In the genomic region with DNA sequence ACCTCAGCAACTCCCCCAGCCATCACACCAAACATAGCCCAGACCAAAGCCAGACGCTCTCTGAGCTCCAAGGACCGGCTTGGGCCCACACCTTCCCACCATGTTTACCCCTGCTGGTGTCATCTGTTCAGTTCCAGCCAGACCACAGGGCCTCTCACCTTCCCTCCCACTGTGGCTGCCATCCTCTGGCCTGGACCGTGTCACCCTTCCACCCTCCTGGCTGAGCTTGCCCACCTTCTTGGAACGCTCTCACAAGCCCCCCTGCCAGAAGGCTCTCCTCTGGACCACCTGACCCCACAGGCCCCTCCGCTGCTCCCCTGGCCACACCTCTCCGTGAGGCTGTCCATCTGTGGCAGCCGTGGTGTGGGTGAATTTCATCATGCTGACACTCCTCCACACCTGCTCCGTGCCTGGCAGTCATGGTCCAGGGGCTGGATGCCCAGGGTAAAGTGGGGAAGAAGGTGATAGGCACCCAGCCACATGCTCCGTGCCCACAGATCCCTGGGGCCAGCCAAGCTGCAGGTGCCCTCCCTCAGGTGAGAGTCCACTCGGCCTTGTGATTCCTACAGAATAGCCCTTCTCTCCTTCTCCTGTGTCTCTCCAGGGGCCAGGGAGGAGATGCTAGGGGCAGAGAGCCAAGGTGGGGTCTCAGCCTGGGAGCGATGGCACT, we compare ENCODE assay signal across 17 cellular contexts. TPM values are rescaled to one million over a fixed set of nuclear protein-coding genes. Genes with fewer than 3 reads are reported as not detected.
DNase-seq lines count a peak whose midpoint lies in the region; ATAC-seq and TF ChIP-seq lines count a peak whose summit lies in the region.
"Had no signal": no experiment of that assay in that cellular context is flagged by ENCODE, and none has a peak within 500 bp of the region (broad histone marks: within the 10 kb centered on the region; RNA-seq: fewer than 3 reads in every experiment).

No MANE protein-coding gene starts in this region.

- H3K23ac ChIP-seq in trophoblast cell (ENCODE audit: low read length), result no peak overlapping the region

- no peaks in the 10 kb centered on the region for H3K36me3 ChIP-seq in CD4-positive, alpha-beta memory T cell (ENCODE audit: insufficient read depth, low read length)
- H3K36me3 ChIP-seq in esophagus muscularis mucosa (no peaks in the 10 kb centered on the region), trophoblast cell (ENCODE audit: control insufficient read depth in 1 of 2, insufficient read depth in 2 of 2, low read length in 2 of 2) (peaks cover 0 to 2% of the 10 kb centered on the region in 2 experiments)
- H3K36me3 ChIP-seq: colonic mucosa, pancreas had no signal

- H3K18ac ChIP-seq in trophoblast cell (ENCODE audit: low read length), result peak overlapping the region; percentile 45

- H3K79me1 ChIP-seq in trophoblast cell (ENCODE audit: low read length), result peaks cover 44% of the 10 kb centered on the region

- H3K9ac ChIP-seq in trophoblast cell (ENCODE audit: low read length), result no peak overlapping the region

- no peak overlapping the region for H3K27ac ChIP-seq in CD4-positive, alpha-beta memory T cell (ENCODE audit: low read depth, low read length)
- peak overlapping the region; percentile 3 to 85 (median 56) for H3K27ac ChIP-seq in esophagus muscularis mucosa (replicated peaks in 1 of 4)
- peak overlapping the region; percentile 16 for H3K27ac ChIP-seq in trophoblast cell (ENCODE audit: low read depth, low read length)
- H3K27ac ChIP-seq: colonic mucosa, HL-60 had no signal

- WGBS in esophagus muscularis mucosa, result 93% methylated on average over 10 of the region's 11 CpGs
- WGBS in trophoblast cell (ENCODE audit: extremely low coverage, insufficient coverage, insufficient read length), result no CpG with 5 or more reads among the region's 11 CpGs

- DNase-seq in CD4-positive, alpha-beta memory T cell, result no peak
- DNase-seq in T-cell, result no peak
- no peak for DNase-seq in esophagus muscularis mucosa (ENCODE audit: extremely low spot score)
- no peak for DNase-seq in trophoblast cell
- DNase-seq in OCI-M1 (lab: John Stamatoyannopoulos, UW), result no peak
- DNase-seq in activated T-cell treated with anti-CD3 and anti-CD28 coated beads, Interleukin-2, amount 50 U/mL, for 4 hours, result no peak
- DNase-seq: activated CD4-positive, alpha-beta T cell treated with anti-CD3 and anti-CD28 coated beads for 48 hours; colonic mucosa; DMS153; immature natural killer cell; Karpas-422; NCI-H2171; stimulated activated CD4-positive, alpha-beta T cell treated with anti-CD3 and anti-CD28 coated beads, Interleukin-12 subunit alpha, Interleukin-12 subunit beta, amount 100 ng/mL, for 4 hours had no signal

- peak overlapping the region in 1 of 8 donors; percentile 23 for H3K4me3 Mint-ChIP-seq in CD4-positive, alpha-beta memory T cell
- peak overlapping the region in 1 of 3 donors; percentile 52 for H3K4me3 Mint-ChIP-seq in T-cell
- H3K4me3 Mint-ChIP-seq in activated T-cell treated with anti-CD3 and anti-CD28 coated beads, Interleukin-2, amount 50 U/mL, for 4 hours, result no peak overlapping the region
- H3K4me3 Mint-ChIP-seq: immature natural killer cell, mesothelial cell of epicardium had no signal

- CTCF ChIA-PET in CD4-positive, alpha-beta memory T cell (lab: Charles Lee; ENCODE audit: partially characterized antibody), result no interaction called here
- CTCF ChIA-PET in T-cell (lab: Charles Lee), result no interaction called here

- peak overlapping the region; percentile 16 for H3K4ac ChIP-seq in trophoblast cell (ENCODE audit: low read depth, low read length)

- no peak overlapping the region for H3K4me2 ChIP-seq in trophoblast cell (ENCODE audit: low read length)

- POLR2A ChIA-PET in CD4-positive, alpha-beta memory T cell (lab: Charles Lee; ENCODE audit: partially characterized antibody), result no interaction called here
- POLR2A ChIA-PET in T-cell (lab: Charles Lee), result no interaction called here

- peak overlapping the region; percentile 66 for H2AK5ac ChIP-seq in trophoblast cell (ENCODE audit: low read length)

- peaks cover 9% of the 10 kb centered on the region for H3K79me2 ChIP-seq in trophoblast cell (ENCODE audit: control insufficient read depth, insufficient read depth, low read length, poor library complexity)

- TF ChIP-seq POLR2A in esophagus muscularis mucosa (IDR thresholded peaks at IDR 0.05; ENCODE audit: low read depth), result no peak

- H3K9me3 ChIP-seq in CD4-positive, alpha-beta memory T cell (ENCODE audit: control insufficient read depth in 1 of 2, low read length in 2 of 2), result no peaks in the 10 kb centered on the region
- no peaks in the 10 kb centered on the region for H3K9me3 ChIP-seq in esophagus muscularis mucosa
- H3K9me3 ChIP-seq in trophoblast cell (ENCODE audit: insufficient read depth, low read depth, low read length), result no peaks in the 10 kb centered on the region
- H3K9me3 ChIP-seq: colonic mucosa, pancreas had no signal

- H2BK12ac ChIP-seq in trophoblast cell (ENCODE audit: low read length), result peak overlapping the region; percentile 71

- H3K4me3 ChIP-seq in CD4-positive, alpha-beta memory T cell (ENCODE audit: low read length in 2 of 2), result no peak overlapping the region
- H3K4me3 ChIP-seq in esophagus muscularis mucosa, result no peak overlapping the region
- H3K4me3 ChIP-seq in trophoblast cell (ENCODE audit: low read depth, low read length), result no peak overlapping the region
- H3K4me3 ChIP-seq: colonic mucosa, pancreas had no signal

- peaks cover 0 to 5% (median 4%) of the 10 kb centered on the region in 4 donors for H3K4me1 Mint-ChIP-seq in CD4-positive, alpha-beta memory T cell
- peaks cover 14 to 60% (median 21%) of the 10 kb centered on the region in 3 donors for H3K4me1 Mint-ChIP-seq in T-cell
- H3K4me1 Mint-ChIP-seq in activated T-cell treated with anti-CD3 and anti-CD28 coated beads, Interleukin-2, amount 50 U/mL, for 4 hours (ENCODE audit: low read depth), result peaks cover 38% of the 10 kb centered on the region
- H3K4me1 Mint-ChIP-seq: immature natural killer cell had no signal

- peak overlapping the region in 5 of 7 donors; percentile 55 to 86 (median 78) for H3K27ac Mint-ChIP-seq in CD4-positive, alpha-beta memory T cell
- peak overlapping the region; percentile 87 to 93 for H3K27ac Mint-ChIP-seq in T-cell
- H3K27ac Mint-ChIP-seq: immature natural killer cell, mesothelial cell of epicardium had no signal

- no peaks in the 10 kb centered on the region for H3K9me3 Mint-ChIP-seq in CD4-positive, alpha-beta memory T cell
- no peaks in the 10 kb centered on the region for H3K9me3 Mint-ChIP-seq in T-cell
- no peaks in the 10 kb centered on the region for H3K9me3 Mint-ChIP-seq in activated T-cell treated with anti-CD3 and anti-CD28 coated beads, Interleukin-2, amount 50 U/mL, for 4 hours
- H3K9me3 Mint-ChIP-seq: immature natural killer cell, mesothelial cell of epicardium had no signal

- peak overlapping the region; percentile 9 for H4K8ac ChIP-seq in trophoblast cell (ENCODE audit: low read depth, low read length)

- no peak for ATAC-seq in T-cell (replicated peaks in 1 of 4)
- ATAC-seq in HG03196 (IDR thresholded peaks at IDR 0.05; ENCODE audit: unreplicated experiment), result no peak
- no peak for ATAC-seq in activated T-cell treated with anti-CD3 and anti-CD28 coated beads, Interleukin-2, amount 50 U/mL, for 4 hours
- ATAC-seq: pancreas had no signal

- H2BK5ac ChIP-seq in trophoblast cell (ENCODE audit: low read depth, low read length, poor library complexity), result peak overlapping the region; percentile 3

- H4K91ac ChIP-seq in trophoblast cell (ENCODE audit: low read depth, low read length), result peak overlapping the region; percentile 60

- H3K27me3 Mint-ChIP-seq in CD4-positive, alpha-beta memory T cell, result peaks cover 3% of the 10 kb centered on the region in 2 donors
- H3K27me3 Mint-ChIP-seq in T-cell, result peaks cover 0 to 3% of the 10 kb centered on the region in 2 donors
- H3K27me3 Mint-ChIP-seq in activated T-cell treated with anti-CD3 and anti-CD28 coated beads, Interleukin-2, amount 50 U/mL, for 4 hours (ENCODE audit: low read depth), result peaks cover 10% of the 10 kb centered on the region

- H3K36me3 Mint-ChIP-seq in CD4-positive, alpha-beta memory T cell, result no peaks in the 10 kb centered on the region
- H3K36me3 Mint-ChIP-seq in T-cell, result no peaks in the 10 kb centered on the region
- H3K36me3 Mint-ChIP-seq in activated T-cell treated with anti-CD3 and anti-CD28 coated beads, Interleukin-2, amount 50 U/mL, for 4 hours (ENCODE audit: insufficient read depth), result no peaks in the 10 kb centered on the region
- H3K36me3 Mint-ChIP-seq: immature natural killer cell, mesothelial cell of epicardium had no signal

- H2AFZ ChIP-seq in trophoblast cell (ENCODE audit: insufficient read depth, low read length, poor library complexity), result no peak overlapping the region

- TF ChIP-seq CTCF in esophagus muscularis mucosa (IDR thresholded peaks at IDR 0.05), result no peak

- no peak for TF ChIP-seq EP300 in esophagus muscularis mucosa (IDR thresholded peaks at IDR 0.05)

- H3K14ac ChIP-seq in trophoblast cell (ENCODE audit: low read length), result peak overlapping the region; percentile 19

- intact Hi-C loops in CD4-positive, alpha-beta memory T cell (cut with micrococcal nuclease), result no loop called here
- intact Hi-C loops in esophagus muscularis mucosa (cut with DNase I), result no loop called here

- H3K4me1 ChIP-seq in CD4-positive, alpha-beta memory T cell (ENCODE audit: insufficient read depth, low read length), result peaks cover 37% of the 10 kb centered on the region
- peaks cover 59 to 75% (median 73%) of the 10 kb centered on the region in 4 donors for H3K4me1 ChIP-seq in esophagus muscularis mucosa
- H3K4me1 ChIP-seq in trophoblast cell (ENCODE audit: control insufficient read depth in 1 of 2, insufficient read depth in 2 of 2, low read length in 2 of 2), result peaks cover 36 to 53% of the 10 kb centered on the region in 2 experiments
- H3K4me1 ChIP-seq: colonic mucosa had no signal

- H4K12ac ChIP-seq in trophoblast cell (ENCODE audit: low read depth, low read length), result peak overlapping the region; percentile 34

- H3K27me3 ChIP-seq in CD4-positive, alpha-beta memory T cell (ENCODE audit: insufficient read depth, low read length), result no peaks in the 10 kb centered on the region
- H3K27me3 ChIP-seq in esophagus muscularis mucosa, result no peaks in the 10 kb centered on the region
- no peaks in the 10 kb centered on the region for H3K27me3 ChIP-seq in trophoblast cell (ENCODE audit: insufficient read depth, low read length)
- H3K27me3 ChIP-seq: colonic mucosa had no signal

- H2BK120ac ChIP-seq in trophoblast cell (ENCODE audit: insufficient read depth, low read length, poor library complexity), result peak overlapping the region; percentile 48

RNA-seq across cellular contexts. Expression of a gene that starts 16.6 kb away (rescaled TPM):
- total RNA-seq in CD4-positive, alpha-beta memory T cell, result 10 to 100 TPM; 40.1 to 40.8 TPM
- polyA plus RNA-seq in CD4-positive, alpha-beta memory T cell, result 1 to 10 TPM; 2.8 to 5.7 TPM
- 10 to 100 TPM; 43.0 to 51.3 (median 44.6) TPM for total RNA-seq in T-cell
- 10 to 100 TPM; 15.8 to 21.6 (median 18.7) TPM for total RNA-seq in esophagus muscularis mucosa
- polyA plus RNA-seq in trophoblast cell (2013), result 33.1 and 33.8 TPM in 2 replicates
- 10 to 100 TPM; 14.4 to 17.1 (median 15.1) TPM for total RNA-seq in activated T-cell treated with anti-CD3 and anti-CD28 coated beads, Interleukin-2, amount 50 U/mL, for 4 hours
